In the genomic region with DNA sequence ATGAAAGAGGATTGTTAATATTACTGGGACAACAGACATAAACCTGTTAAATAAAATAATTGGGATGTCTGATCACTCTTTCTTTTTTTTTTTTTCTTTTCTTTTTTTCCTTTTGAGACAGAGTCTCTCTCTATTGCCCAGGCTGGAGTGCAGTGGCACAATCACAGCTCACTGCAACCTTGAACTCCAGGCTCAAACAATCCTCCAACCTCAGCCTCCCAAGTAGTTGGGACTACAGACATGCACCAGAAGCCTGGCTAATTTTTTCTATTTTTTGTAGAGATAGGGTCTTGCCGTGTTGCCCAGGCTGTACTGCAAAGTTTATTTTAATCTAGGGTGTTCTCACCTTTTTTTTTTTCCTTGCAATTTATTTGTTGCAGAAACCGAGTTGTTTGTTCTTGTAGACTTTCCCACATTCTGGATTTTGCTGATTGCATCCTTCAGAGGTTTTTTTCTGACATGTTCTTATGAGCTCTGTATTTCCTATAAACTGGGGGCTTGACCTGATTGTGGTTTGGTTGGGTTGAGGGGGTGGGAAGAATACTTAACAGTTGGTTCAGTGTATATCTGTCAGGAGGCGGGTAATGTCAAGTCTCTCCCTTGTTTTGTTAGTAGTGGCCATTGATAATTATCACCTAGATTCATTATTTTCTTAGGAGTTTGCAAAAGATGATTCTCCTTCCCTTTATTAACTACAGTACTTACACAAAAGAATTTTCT, we compare ENCODE assay signal across 18 cellular contexts.
DNase-seq lines count a peak whose midpoint lies in the region; ATAC-seq and TF ChIP-seq lines count a peak whose summit lies in the region.
"Had no signal": no experiment of that assay in that cellular context is flagged by ENCODE, and none has a peak within 500 bp of the region (broad histone marks: within the 10 kb centered on the region; RNA-seq: fewer than 3 reads in every experiment).

No MANE protein-coding gene starts in this region.

- H3K27ac ChIP-seq in PC-3 (ENCODE audit: low read length): peak overlapping the region; percentile 24; the same call in 1 of the 2 replicates
- H3K27ac ChIP-seq in epithelial cell of prostate: peak overlapping the region; percentile 17
- H3K27ac ChIP-seq in gastrocnemius medialis: peak overlapping the region; percentile 91 to 97 (median 92)

- BruUV-seq in PC-3 (replicated peaks; lab: Mats Ljungman, UMichigan): no TSS peak

- CTCF ChIA-PET in PC-3 (lab: Charles Lee): no interaction called here

- no peaks in the 10 kb centered on the region for H3K27me3 ChIP-seq in PC-3 (ENCODE audit: low read length)
- no peaks in the 10 kb centered on the region for H3K27me3 ChIP-seq in gastrocnemius medialis

- H3K4me3 ChIP-seq in PC-3 (ENCODE audit: low read length) (no peak overlapping the region), gastrocnemius medialis (no peak overlapping the region)

- H3K36me3 ChIP-seq in PC-3 (ENCODE audit: low read depth, low read length): no peaks in the 10 kb centered on the region
- H3K36me3 ChIP-seq in gastrocnemius medialis: no peaks in the 10 kb centered on the region

- H3K9me2 ChIP-seq in PC-3 (replicated peaks; ENCODE audit: low read length): no peaks in the 10 kb centered on the region

- peak; percentile 66 for DNase-seq in NCI-H748 treated with DMSO at 0.1 percent for 48 hours (lab: John Stamatoyannopoulos, UW)
- no peak for DNase-seq in NCI-H748 (lab: John Stamatoyannopoulos, UW; ENCODE audit: unreplicated experiment)
- DNase-seq in PC-3: no peak
- no peak for DNase-seq in epithelial cell of prostate (ENCODE audit: low read depth, low spot score)
- no peak for DNase-seq in gastrocnemius medialis
- DNase-seq in NCI-H2107 treated with DMSO at 0.1 percent for 48 hours (lab: John Stamatoyannopoulos, UW; ENCODE audit: unreplicated experiment): no peak
- no peak for DNase-seq in DMS79 treated with DMSO at 0.1 percent for 48 hours (lab: John Stamatoyannopoulos, UW)
- DNase-seq: 8988T; activated naive CD8-positive, alpha-beta T cell treated with anti-CD3 and anti-CD28 coated beads for 36 hours; activated T-cell treated with anti-CD3 and anti-CD28 coated beads for 4 hours; Caco-2; GOT3; left ventricle myocardium superior; NCI-H1092; NCI-H2171 had no signal

- peak overlapping the region; percentile 60 for H3K4me2 ChIP-seq in PC-3 (ENCODE audit: low read length)

- in situ Hi-C loops in gastrocnemius medialis (cut with MboI; ENCODE audit: low sequenced_read_pairs in 4 of 4): no loop called here

- H3K9me3 ChIP-seq in PC-3 (ENCODE audit: low read length) (no peaks in the 10 kb centered on the region), gastrocnemius medialis (no peaks in the 10 kb centered on the region)
- H3K9me3 ChIP-seq: Caco-2 had no signal

- POLR2A ChIA-PET in PC-3 (lab: Charles Lee; ENCODE audit: unreplicated experiment): no interaction called here

- H3F3A ChIP-seq in PC-3 (ENCODE audit: low read length, unreplicated experiment): peaks cover 10% of the 10 kb centered on the region

- TF ChIP-seq POLR2A in gastrocnemius medialis (IDR thresholded peaks at IDR 0.05): no peak

- peaks cover 20% of the 10 kb centered on the region for H3K4me1 ChIP-seq in PC-3 (ENCODE audit: insufficient read depth, low read length)
- peaks cover 50 to 59% of the 10 kb centered on the region in 2 donors for H3K4me1 ChIP-seq in gastrocnemius medialis

- ATAC-seq in PC-3 (no peak; the same call in 1 of the 2 replicates), gastrocnemius medialis (no peak), HG03432 (IDR thresholded peaks at IDR 0.05; ENCODE audit: unreplicated experiment) (no peak)
- ATAC-seq: activated CD4-positive, CD25-positive, alpha-beta regulatory T cell treated with anti-CD3 and anti-CD28 coated beads, Interleukin-2, amount 50 U/mL, for 24 hours; sciatic nerve had no signal

- H3K9ac ChIP-seq in PC-3 (ENCODE audit: low read length): no peak overlapping the region

- no peak overlapping the region for H2AFZ ChIP-seq in PC-3 (ENCODE audit: low read length)

- H3K79me2 ChIP-seq in PC-3 (ENCODE audit: low read length): 0 out of 2 replicates have a peak, but pooled peaks cover 8% of the 10 kb centered on the region

- intact Hi-C loops in PC-3 (cut with micrococcal nuclease): loop anchor here (5.0 kb wide), 1 partner anchor 41 kb away; no protein-coding TSS in a partner anchor
- intact Hi-C loops in gastrocnemius medialis (cut with DNase I; ENCODE audit: low total_unique reads): no loop called here

- H4K20me1 ChIP-seq in PC-3 (ENCODE audit: low read length): no peaks in the 10 kb centered on the region

- TF ChIP-seq CTCF in PC-3 (conservative IDR thresholded peaks at IDR 0.05; ENCODE audit: low read depth, low read length): no peak
- no peak for TF ChIP-seq CTCF in gastrocnemius medialis (IDR thresholded peaks at IDR 0.05 in 4 of 5, conservative IDR thresholded peaks at IDR 0.05 in 1 of 5)

Comparison
In these comparisons a context has a peak if more than half of its experiments do, and no peak if none do; other contexts are left out.
1. H3K27ac ChIP-seq: peak in every context shown above with its lines; median percentile 92 in gastrocnemius medialis; 24 in PC-3; 17 in epithelial cell of prostate.